ENCODE assay signal across 21 cellular contexts in the genomic region with DNA sequence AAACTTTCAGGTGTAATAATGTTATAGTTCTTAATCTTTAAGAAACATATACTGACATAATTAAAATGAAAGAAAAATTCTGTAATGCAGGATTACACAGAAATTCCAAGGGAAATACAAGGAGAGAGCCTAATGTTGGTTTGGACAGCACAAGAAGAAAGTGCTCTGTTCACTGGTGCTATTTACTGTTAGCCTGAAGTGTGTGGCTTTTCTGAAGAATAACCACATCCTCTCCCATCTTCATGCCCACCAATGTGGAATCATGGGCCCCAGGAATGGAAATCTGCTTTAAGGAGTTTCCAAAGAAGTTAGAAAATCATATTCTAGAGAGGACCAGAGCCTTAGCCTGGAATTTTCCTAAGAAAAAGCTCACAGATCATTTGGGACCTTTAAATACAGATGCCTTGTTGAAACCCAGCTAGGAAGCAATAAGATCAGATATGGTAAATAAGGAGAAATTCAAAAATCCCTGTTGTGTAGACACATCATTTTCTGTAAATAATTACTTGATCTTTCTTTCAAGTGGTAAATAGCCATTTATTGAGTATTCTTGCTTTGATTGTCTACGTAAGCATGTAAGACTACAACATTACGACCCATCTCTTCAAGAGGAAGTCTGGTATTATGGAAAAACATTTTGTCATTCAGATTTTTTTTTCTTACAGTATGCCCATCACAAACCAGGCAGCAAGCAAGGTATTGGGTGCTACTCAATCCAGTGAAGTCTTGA. TPM values are rescaled to one million over a fixed set of nuclear protein-coding genes. Genes with fewer than 3 reads are reported as not detected.
DNase-seq lines count a peak whose midpoint lies in the region; ATAC-seq, FAIRE-seq and TF ChIP-seq lines count a peak whose summit lies in the region.
"Had no signal": no experiment of that assay in that cellular context is flagged by ENCODE, and none has a peak within 500 bp of the region (broad histone marks: within the 10 kb centered on the region; RNA-seq: fewer than 3 reads in every experiment).

No MANE protein-coding gene starts in this region.

- H4K20me1 ChIP-seq in K562 (replicated peaks; ENCODE audit: control insufficient read depth, insufficient read depth, low read length): no peaks in the 10 kb centered on the region
- no peaks in the 10 kb centered on the region for H4K20me1 ChIP-seq in SK-N-SH (ENCODE audit: insufficient read depth)

- peaks cover 4% of the 10 kb centered on the region for H3F3A ChIP-seq in SK-N-SH (replicated peaks; ENCODE audit: insufficient read depth)

- DNase-seq in activated CD4-positive, alpha-beta T cell treated with anti-CD3 and anti-CD28 coated beads, Interleukin-2, amount 10 ng/mL, durations not matched to agents 24 days and 14 days: no peak
- no peak for DNase-seq in activated CD4-positive, alpha-beta T cell treated with anti-CD3 and anti-CD28 coated beads, Interleukin-2, amount 50 U/mL, for 1 hour
- peak; percentile 20 for DNase-seq in CD1c-positive myeloid dendritic cell (ENCODE audit: extremely low spot score)
- no peak for DNase-seq in T-helper 2 cell treated with Interferon-gamma antibody and Interleukin-4, amounts not matched to agents 5 μg/mL and 100 μg/mL, for 36 hours (ENCODE audit: low spot score)
- DNase-seq in K562 (ENCODE audit: extremely low read depth in 1 of 4, low spot score in 3 of 4): no peak
- DNase-seq in SK-N-SH: no peak
- no peak for DNase-seq in stimulated activated naive CD4-positive, alpha-beta T cell (lab: John Stamatoyannopoulos, UW)
- no peak for DNase-seq in NCI-H345 (lab: John Stamatoyannopoulos, UW)
- DNase-seq: DMS79 treated with DMSO at 0.1 percent for 48 hours, GDM1, IMR-90, NCI-H146, NCI-H2227 treated with DMSO at 0.1 percent for 48 hours, NCI-H526 treated with DMSO at 0.1 percent for 48 hours had no signal

- no peak overlapping the region for H3K4me2 ChIP-seq in K562 (ENCODE audit: insufficient read depth, low read length)
- H3K4me2 ChIP-seq in SK-N-SH: no peak overlapping the region
- H3K4me2 ChIP-seq: A549 had no signal

- in situ Hi-C loops in K562 (cut with MboI): no loop called here

- intact Hi-C loops in activated CD4-positive, alpha-beta T cell treated with anti-CD3 and anti-CD28 coated beads, Interleukin-2, amount 10 ng/mL, durations not matched to agents 24 days and 14 days (cut with micrococcal nuclease): no loop called here
- intact Hi-C loops in K562 (cut with micrococcal nuclease): no loop called here

- POLR2A ChIA-PET in K562 (lab: Yijun Ruan, JAX): interaction anchor here (0.5 to 0.6 kb wide), 2 partner anchors 82 to 854 kb away, joined by 3 read pairs; no protein-coding TSS in a partner anchor
- POLR2A ChIA-PET in SK-N-SH (lab: Yijun Ruan, JAX): no interaction called here

- no peaks in the 10 kb centered on the region for H3K4me1 ChIP-seq in K562 (replicated peaks in 1 of 2; ENCODE audit: control insufficient read depth in 2 of 2, insufficient read depth in 2 of 2, low read length in 2 of 2)
- H3K4me1 ChIP-seq in SK-N-SH (ENCODE audit: control insufficient read depth in 1 of 2, insufficient read depth in 2 of 2, low read depth in 1 of 2, low read length in 1 of 2): no peaks in the 10 kb centered on the region
- H3K4me1 ChIP-seq: A549 had no signal

- ATAC-seq in K562: no peak
- ATAC-seq: A549, HCT116 had no signal

- no peak overlapping the region for H3K9ac ChIP-seq in K562 (ENCODE audit: insufficient read depth in 1 of 2, low read depth in 2 of 2, low read length in 2 of 2)
- no peak overlapping the region for H3K9ac ChIP-seq in SK-N-SH

- H3K79me2 ChIP-seq in K562 (ENCODE audit: control insufficient read depth, insufficient read depth, low read length) (no peaks in the 10 kb centered on the region), SK-N-SH (ENCODE audit: insufficient read depth) (no peaks in the 10 kb centered on the region)

- H3K4me3 ChIP-seq in K562: no peak overlapping the region
- no peak overlapping the region for H3K4me3 ChIP-seq in SK-N-SH (ENCODE audit: low read depth in 2 of 2, low read length in 1 of 2)
- H3K4me3 ChIP-seq: A549 had no signal

- H3K27ac Mint-ChIP-seq in activated CD4-positive, alpha-beta T cell treated with anti-CD3 and anti-CD28 coated beads, Interleukin-2, amount 10 ng/mL, durations not matched to agents 24 days and 14 days: peak overlapping the region; percentile 73
- H3K27ac Mint-ChIP-seq in T-helper 2 cell treated with Interferon-gamma antibody and Interleukin-4, amounts not matched to agents 5 μg/mL and 100 μg/mL, for 36 hours: peak overlapping the region; percentile 60

- peaks cover 27% of the 10 kb centered on the region for H3K36me3 Mint-ChIP-seq in activated CD4-positive, alpha-beta T cell treated with anti-CD3 and anti-CD28 coated beads, Interleukin-2, amount 10 ng/mL, durations not matched to agents 24 days and 14 days (ENCODE audit: low read depth)
- peaks cover 43% of the 10 kb centered on the region for H3K36me3 Mint-ChIP-seq in T-helper 2 cell treated with Interferon-gamma antibody and Interleukin-4, amounts not matched to agents 5 μg/mL and 100 μg/mL, for 36 hours (ENCODE audit: low read depth)

- H2AFZ ChIP-seq in K562 (ENCODE audit: low read depth, low read length): no peak overlapping the region
- H2AFZ ChIP-seq in SK-N-SH (ENCODE audit: low read depth): no peak overlapping the region

- no peaks in the 10 kb centered on the region for H3K9me1 ChIP-seq in K562 (ENCODE audit: control insufficient read depth, insufficient read depth, low read length)

- peaks cover 2% of the 10 kb centered on the region for H3K9me3 Mint-ChIP-seq in activated CD4-positive, alpha-beta T cell treated with anti-CD3 and anti-CD28 coated beads, Interleukin-2, amount 10 ng/mL, durations not matched to agents 24 days and 14 days
- H3K9me3 Mint-ChIP-seq in T-helper 2 cell treated with Interferon-gamma antibody and Interleukin-4, amounts not matched to agents 5 μg/mL and 100 μg/mL, for 36 hours: no peaks in the 10 kb centered on the region
- H3K9me3 Mint-ChIP-seq: CD14-positive monocyte had no signal

- TF ChIP-seq CTCF in K562 (IDR thresholded peaks at IDR 0.05 in 2 of 3, conservative IDR thresholded peaks at IDR 0.05 in 1 of 3; ENCODE audit: insufficient read depth in 2 of 3, low read depth in 1 of 3, low read length in 3 of 3) (no peak), SK-N-SH (IDR thresholded peaks at IDR 0.05) (no peak)

- no peaks in the 10 kb centered on the region for H3K9me3 ChIP-seq in K562 (replicated peaks; ENCODE audit: control insufficient read depth, insufficient read depth, low read depth, low read length)
- H3K9me3 ChIP-seq in SK-N-SH: no peaks in the 10 kb centered on the region
- H3K9me3 ChIP-seq: A549 had no signal

- no peaks in the 10 kb centered on the region for H3K9me2 ChIP-seq in SK-N-SH

- peak overlapping the region; percentile 51 for H3K4me3 Mint-ChIP-seq in activated CD4-positive, alpha-beta T cell treated with anti-CD3 and anti-CD28 coated beads, Interleukin-2, amount 10 ng/mL, durations not matched to agents 24 days and 14 days
- H3K4me3 Mint-ChIP-seq in T-helper 2 cell treated with Interferon-gamma antibody and Interleukin-4, amounts not matched to agents 5 μg/mL and 100 μg/mL, for 36 hours: peak overlapping the region; percentile 10
- H3K4me3 Mint-ChIP-seq: CD14-positive monocyte had no signal

- H3K27me3 ChIP-seq in K562 (ENCODE audit: control insufficient read depth in 2 of 2, insufficient read depth in 2 of 2, low read length in 2 of 2): no peaks in the 10 kb centered on the region
- H3K27me3 ChIP-seq in SK-N-SH (ENCODE audit: insufficient read depth): no peaks in the 10 kb centered on the region

- H3K36me3 ChIP-seq in K562 (ENCODE audit: control insufficient read depth, insufficient read depth, low read length) (peaks cover 20% of the 10 kb centered on the region; the same call in 2 of the 3 replicates), SK-N-SH (replicated peaks in 1 of 2; ENCODE audit: control insufficient read depth in 1 of 2, insufficient read depth in 2 of 2, low read length in 1 of 2) (peaks cover 9 to 33% of the 10 kb centered on the region in 2 experiments)

- H3K27ac ChIP-seq in K562 (ENCODE audit: extremely low read depth, low read depth, low read length) (no peak overlapping the region), SK-N-SH (ENCODE audit: low read depth in 2 of 2, low read length in 1 of 2) (no peak overlapping the region)
- H3K27ac ChIP-seq: A549, RWPE1 had no signal

- no peak for FAIRE-seq in K562 (lab: Jason Lieb, UNC)
- FAIRE-seq: A549, D721Med had no signal

- TF ChIP-seq POLR2A in K562 (conservative IDR thresholded peaks at IDR 0.05): no peak

- BruUV-seq in K562 (replicated peaks; lab: Mats Ljungman, UMichigan): TSS peak; percentile 23

- TF ChIP-seq RAD21 in K562 (CRISPR knock-in tag; conservative IDR thresholded peaks at IDR 0.05 in 1 of 2, IDR thresholded peaks at IDR 0.05 in 1 of 2) (no peak), SK-N-SH (IDR thresholded peaks at IDR 0.05; ENCODE audit: low read length) (no peak)

- no peaks in the 10 kb centered on the region for H3K27me3 Mint-ChIP-seq in activated CD4-positive, alpha-beta T cell treated with anti-CD3 and anti-CD28 coated beads, Interleukin-2, amount 10 ng/mL, durations not matched to agents 24 days and 14 days
- H3K27me3 Mint-ChIP-seq in T-helper 2 cell treated with Interferon-gamma antibody and Interleukin-4, amounts not matched to agents 5 μg/mL and 100 μg/mL, for 36 hours (ENCODE audit: low read depth): no peaks in the 10 kb centered on the region

- no peak for TF ChIP-seq EP300 in K562 (IDR thresholded peaks at IDR 0.05; ENCODE audit: low read length)
- no peak for TF ChIP-seq EP300 in SK-N-SH (IDR thresholded peaks at IDR 0.05; ENCODE audit: borderline replicate concordance in 1 of 2, low read depth in 1 of 2, low read length in 1 of 2)

- CTCF ChIA-PET in K562 (lab: Yijun Ruan, JAX; ENCODE audit: low intra/inter-chr PET ratio) (no interaction called here), SK-N-SH (lab: Yijun Ruan, JAX) (interaction anchor here (0.6 kb wide), 1 partner anchor 132 kb away, joined by 3 read pairs; no protein-coding TSS in a partner anchor)

- WGBS in K562 (ENCODE audit: insufficient coverage, low coverage, missing lambda C conversion rate): 95% methylated on average over 2 of the region's 2 CpGs
- 98% methylated on average over 2 of the region's 2 CpGs for WGBS in SK-N-SH (ENCODE audit: low lambda C conversion rate)

- H3K4me1 Mint-ChIP-seq in activated CD4-positive, alpha-beta T cell treated with anti-CD3 and anti-CD28 coated beads, Interleukin-2, amount 10 ng/mL, durations not matched to agents 24 days and 14 days: peaks cover 15% of the 10 kb centered on the region
- H3K4me1 Mint-ChIP-seq in T-helper 2 cell treated with Interferon-gamma antibody and Interleukin-4, amounts not matched to agents 5 μg/mL and 100 μg/mL, for 36 hours (ENCODE audit: low read depth): peaks cover 22% of the 10 kb centered on the region
- H3K4me1 Mint-ChIP-seq: CD14-positive monocyte had no signal

RNA-seq across cellular contexts. Expression of a gene that starts 10.3 kb away (rescaled TPM):
- total RNA-seq in activated CD4-positive, alpha-beta T cell treated with anti-CD3 and anti-CD28 coated beads, Interleukin-2, amount 10 ng/mL, durations not matched to agents 24 days and 14 days: 0.24 and 0.42 TPM in 2 replicates
- not detected in 2 replicates for total RNA-seq in K562 (2011; cell fraction: chromatin; rRNA removed; ENCODE audit: low replicate concordance)
- total RNA-seq in K562 (2011; cell fraction: nucleolus; rRNA removed): not detected in 2 replicates
- not detected in 2 replicates for total RNA-seq in K562 (2011; cell fraction: nucleoplasm; rRNA removed)
- total RNA-seq in K562 (2014; rRNA removed): not detected in 2 replicates
- total RNA-seq in K562 (2014; rRNA removed; fragmentation: Illumina TruSeq; extraction: Trizol): not detected in 2 replicates
- not detected in 2 replicates for total RNA-seq in K562 (2015; rRNA removed; fragmentation: Illumina TruSeq; extraction: Trizol)
- total RNA-seq in K562 (2021): not detected in 2 replicates
- not detected in 2 replicates for polyA plus RNA-seq in K562 (2011; rRNA removed)
- not detected in 2 replicates for polyA plus RNA-seq in K562 (2011; cell fraction: cytosol; rRNA removed)
- not detected in 2 replicates for polyA plus RNA-seq in K562 (2011; cell fraction: nucleus; rRNA removed)
- polyA plus RNA-seq in K562 (2012): 0.18 TPM in 1 of 2 replicates, not detected in the other
- polyA plus RNA-seq in K562 (2014; fragmentation: Illumina TruSeq; extraction: Trizol): not detected in 2 replicates
- polyA plus RNA-seq in K562 (2014; fragmentation: Nextera tagmentation; extraction: Ambion mirVana): not detected
- not detected in 2 replicates for polyA plus RNA-seq in K562 (2014; rRNA removed)
- polyA minus RNA-seq in K562 (2011; rRNA and poly(A)+ RNA removed): not detected in 2 replicates
- not detected in 2 replicates for polyA minus RNA-seq in K562 (2011; cell fraction: cytosol; rRNA and poly(A)+ RNA removed)
- polyA minus RNA-seq in K562 (2011; cell fraction: nucleus; rRNA and poly(A)+ RNA removed): not detected in 2 replicates
- not detected in 2 replicates for polyA plus RNA-seq in SK-N-SH (2012; rRNA removed)
- polyA plus RNA-seq in SK-N-SH (2012; cell fraction: cytosol; rRNA removed): not detected in 2 replicates
- polyA plus RNA-seq in SK-N-SH (2012; cell fraction: nucleus; rRNA removed): not detected in 2 replicates
- total RNA-seq: HT-29, IMR-90, LHCN-M2 had no signal
- polyA plus RNA-seq: CD14-positive monocyte, IMR-90 had no signal
